ENCODE assay signal across 12 cellular contexts in the genomic region with DNA sequence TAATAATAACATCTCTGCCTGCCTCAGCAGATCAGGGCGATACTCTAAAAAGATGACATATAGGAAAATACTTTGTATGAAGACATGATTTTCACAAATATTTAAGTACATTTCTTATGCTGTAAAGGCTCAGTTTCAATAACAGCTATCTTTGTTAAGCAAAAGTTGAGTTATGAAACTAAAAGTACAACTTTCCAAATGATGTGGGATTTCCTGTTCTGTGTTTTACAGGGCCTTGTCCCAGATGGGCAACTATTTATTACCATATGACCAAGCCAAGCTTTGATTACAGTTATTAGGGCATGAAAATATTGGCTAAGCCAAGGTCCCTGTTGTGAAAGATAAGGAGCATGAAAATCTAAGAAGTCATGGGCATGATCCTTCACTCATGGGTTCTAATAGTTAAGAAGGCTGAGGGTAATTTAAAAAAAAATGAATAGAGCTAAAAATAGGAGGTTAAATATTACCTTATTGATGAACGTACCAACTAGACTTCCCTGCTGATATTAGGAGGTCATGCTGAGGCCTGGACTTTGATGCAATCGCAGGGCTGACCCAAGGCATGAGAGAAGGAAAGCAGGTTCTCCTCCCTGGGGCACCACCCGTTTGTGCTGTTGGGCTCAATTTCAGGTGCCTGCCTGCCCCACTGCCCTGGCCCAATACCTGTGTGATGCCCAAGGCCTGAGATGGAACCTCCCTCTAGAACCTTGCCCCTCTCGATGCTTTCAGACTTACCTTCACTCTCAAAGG.
DNase-seq lines count a peak whose midpoint lies in the region; ATAC-seq, FAIRE-seq and TF ChIP-seq lines count a peak whose summit lies in the region.
"Had no signal": no experiment of that assay in that cellular context is flagged by ENCODE, and none has a peak within 500 bp of the region (broad histone marks: within the 10 kb centered on the region; RNA-seq: fewer than 3 reads in every experiment).

No MANE protein-coding gene starts in this region.

- H3K79me2 ChIP-seq in HepG2 (ENCODE audit: insufficient read depth, low read length) (no peaks in the 10 kb centered on the region), Loucy (ENCODE audit: insufficient read depth, low read length) (no peaks in the 10 kb centered on the region)

- peak overlapping the region in 1 of 2 donors; percentile 40 for H3K27ac ChIP-seq in liver (ENCODE audit: low read depth in 1 of 2, low read length in 2 of 2)
- no peak overlapping the region for H3K27ac ChIP-seq in HepG2 (ENCODE audit: extremely low read length, insufficient read depth, low read length)
- H3K27ac ChIP-seq in upper lobe of right lung: no peak overlapping the region
- no peak overlapping the region for H3K27ac ChIP-seq in suprapubic skin

- H3K4me3 ChIP-seq in liver (ENCODE audit: low read depth in 1 of 3, low read length in 3 of 3): no peak overlapping the region
- no peak overlapping the region for H3K4me3 ChIP-seq in HepG2 (replicated peaks in 1 of 3; ENCODE audit: insufficient read depth in 1 of 3, low read depth in 2 of 3, low read length in 3 of 3)
- H3K4me3 ChIP-seq in Loucy (ENCODE audit: low read length, poor library complexity, severe bottlenecking): no peak overlapping the region
- no peak overlapping the region for H3K4me3 ChIP-seq in upper lobe of right lung
- H3K4me3 ChIP-seq in suprapubic skin: no peak overlapping the region

- BruUV-seq in HepG2 (replicated peaks; lab: Mats Ljungman, UMichigan): no TSS peak

- DNase-seq in HepG2 (ENCODE audit: low spot score) (no peak), upper lobe of right lung (no peak), suprapubic skin (ENCODE audit: low spot score in 2 of 2) (no peak), anterior cingulate cortex (lab: John Stamatoyannopoulos, UW) (no peak), OCI-M2 (lab: John Stamatoyannopoulos, UW; ENCODE audit: unreplicated experiment) (no peak)
- DNase-seq: activated gamma-delta T cell treated with Interleukin-2 at 50 U/mL for 16 hours, BE2C, NCI-H2227 treated with DMSO at 0.1 percent for 48 hours had no signal

- WGBS in liver: 43% methylated on average over 5 of the region's 5 CpGs
- 32% methylated on average over 4 of the region's 5 CpGs for WGBS in HepG2 (ENCODE audit: low lambda C conversion rate)
- 69% methylated on average over 5 of the region's 5 CpGs for WGBS in suprapubic skin

- CTCF ChIA-PET in HepG2 (lab: Yijun Ruan, JAX; ENCODE audit: low intra/inter-chr PET ratio, low total read pairs): no interaction called here

- H3K27me3 ChIP-seq in liver (ENCODE audit: control insufficient read depth in 4 of 4, insufficient read depth in 4 of 4, low read length in 3 of 4): no peaks in the 10 kb centered on the region
- H3K27me3 ChIP-seq in HepG2 (ENCODE audit: control insufficient read depth in 1 of 2, insufficient read depth in 2 of 2, low read length in 2 of 2): 0 out of 5 replicates have a peak, but pooled peaks cover 0 to 7% of the 10 kb centered on the region in 2 experiments
- no peaks in the 10 kb centered on the region for H3K27me3 ChIP-seq in Loucy (ENCODE audit: insufficient read depth, low read length, poor library complexity, severe bottlenecking)
- no peaks in the 10 kb centered on the region for H3K27me3 ChIP-seq in upper lobe of right lung
- H3K27me3 ChIP-seq in suprapubic skin: no peaks in the 10 kb centered on the region

- FAIRE-seq in HepG2 (lab: Jason Lieb, UNC): no peak
- FAIRE-seq: keratinocyte had no signal

- no peak overlapping the region for H3K9ac ChIP-seq in liver (ENCODE audit: low read depth in 1 of 2, low read length in 2 of 2)
- no peak overlapping the region for H3K9ac ChIP-seq in HepG2 (ENCODE audit: insufficient read depth, low read depth, low read length)
- H3K9ac ChIP-seq in Loucy (ENCODE audit: low read depth, low read length, poor library complexity, severe bottlenecking): no peak overlapping the region

- TF ChIP-seq POLR2A in HepG2 (IDR thresholded peaks at IDR 0.05; ENCODE audit: insufficient read depth in 1 of 2, low read depth in 2 of 2, low read length in 2 of 2) (no peak), suprapubic skin (IDR thresholded peaks at IDR 0.05) (no peak)

- no peak for TF ChIP-seq CTCF in liver (IDR thresholded peaks at IDR 0.05; ENCODE audit: low read depth, low read length, missing input control)
- no peak for TF ChIP-seq CTCF in HepG2 (CRISPR knock-in tag; IDR thresholded peaks at IDR 0.05)
- TF ChIP-seq CTCF in Loucy (conservative IDR thresholded peaks at IDR 0.05; ENCODE audit: low read length): no peak
- no peak for TF ChIP-seq CTCF in upper lobe of right lung (IDR thresholded peaks at IDR 0.05)
- no peak for TF ChIP-seq CTCF in suprapubic skin (IDR thresholded peaks at IDR 0.05)

- TF ChIP-seq RAD21 in liver (IDR thresholded peaks at IDR 0.05): peak in 1 of 2 donors; percentile 45
- no peak for TF ChIP-seq RAD21 in HepG2 (CRISPR knock-in tag; IDR thresholded peaks at IDR 0.05)

- in situ Hi-C loops in HepG2 (cut with HindIII; ENCODE audit: extremely low pct_ligation_motif_present, low pct_unique_long_range_greater_than_20kb): no loop called here

- H3K4me1 ChIP-seq in liver (ENCODE audit: control insufficient read depth in 4 of 4, insufficient read depth in 4 of 4, low read length in 3 of 4): peaks cover 10 to 55% (median 41%) of the 10 kb centered on the region in 4 donors
- H3K4me1 ChIP-seq in HepG2 (ENCODE audit: insufficient read depth, low read length): peaks cover 18% of the 10 kb centered on the region; the same call in 1 of the 2 replicates
- peaks cover 14% of the 10 kb centered on the region for H3K4me1 ChIP-seq in Loucy (ENCODE audit: insufficient read depth, low read length, poor library complexity, severe bottlenecking)
- peaks cover 9% of the 10 kb centered on the region for H3K4me1 ChIP-seq in upper lobe of right lung
- H3K4me1 ChIP-seq in suprapubic skin: peaks cover 26% of the 10 kb centered on the region
- H3K4me1 ChIP-seq: BE2C had no signal

- H4K20me1 ChIP-seq in HepG2 (ENCODE audit: insufficient read depth, low read length): no peaks in the 10 kb centered on the region
- H4K20me1 ChIP-seq in Loucy (ENCODE audit: insufficient read depth, low read length, poor library complexity, severe bottlenecking): no peaks in the 10 kb centered on the region

- H3K9me3 ChIP-seq in liver (ENCODE audit: control insufficient read depth in 4 of 4, low read length in 3 of 4) (no peaks in the 10 kb centered on the region), HepG2 (ENCODE audit: low read length) (no peaks in the 10 kb centered on the region), Loucy (ENCODE audit: insufficient read depth, low read depth, low read length) (no peaks in the 10 kb centered on the region), upper lobe of right lung (no peaks in the 10 kb centered on the region), suprapubic skin (no peaks in the 10 kb centered on the region)
- H3K9me3 ChIP-seq: BE2C had no signal

- H3K36me3 ChIP-seq in liver (ENCODE audit: control insufficient read depth in 4 of 4, insufficient read depth in 3 of 4, low read depth in 1 of 4, low read length in 3 of 4): no peaks in the 10 kb centered on the region
- H3K36me3 ChIP-seq in HepG2 (replicated peaks in 1 of 2; ENCODE audit: control insufficient read depth in 1 of 2, insufficient read depth in 2 of 2, low read length in 2 of 2): no peaks in the 10 kb centered on the region
- no peaks in the 10 kb centered on the region for H3K36me3 ChIP-seq in Loucy (ENCODE audit: insufficient read depth, low read length)
- no peaks in the 10 kb centered on the region for H3K36me3 ChIP-seq in upper lobe of right lung
- no peaks in the 10 kb centered on the region for H3K36me3 ChIP-seq in suprapubic skin
- H3K36me3 ChIP-seq: BE2C had no signal

- no peak overlapping the region for H2AFZ ChIP-seq in HepG2 (ENCODE audit: low read length)
- H2AFZ ChIP-seq in Loucy (ENCODE audit: low read length): no peak overlapping the region

- ATAC-seq in HepG2 (no peak), GM21825 (IDR thresholded peaks at IDR 0.05; ENCODE audit: unreplicated experiment) (peak; percentile 45), upper lobe of right lung (peak; percentile 33)

- H3F3A ChIP-seq in Loucy (ENCODE audit: low read depth): no peaks in the 10 kb centered on the region

- H3K4me2 ChIP-seq in HepG2 (ENCODE audit: low read depth, low read length) (no peak overlapping the region), Loucy (ENCODE audit: low read depth, low read length, poor library complexity, severe bottlenecking) (peak overlapping the region; percentile 7)

- H3K9me2 ChIP-seq in Loucy (replicated peaks; ENCODE audit: low read depth, low read length): no peaks in the 10 kb centered on the region

- POLR2A ChIA-PET in HepG2 (lab: Yijun Ruan, JAX): no interaction called here

- intact Hi-C loops in HepG2 (cut with micrococcal nuclease; ENCODE audit: unreplicated experiment): no loop called here
- intact Hi-C loops in upper lobe of right lung (cut with DNase I): no loop called here

- TF ChIP-seq EP300 in HepG2 (IDR thresholded peaks at IDR 0.05; ENCODE audit: low read depth in 2 of 2, low read length in 2 of 2): no peak
- TF ChIP-seq EP300 in HepG2 (CRISPR knock-in tag; IDR thresholded peaks at IDR 0.05; ENCODE audit: borderline replicate concordance): no peak
- TF ChIP-seq EP300 in suprapubic skin (IDR thresholded peaks at IDR 0.05): no peak

TF ChIP-seq in liver, 16 proteins besides CTCF, POLR2A, EP300 and RAD21 (continues in another document):
- no peak for TF ChIP-seq GABPA (IDR thresholded peaks at IDR 0.05 in 1 of 2, conservative IDR thresholded peaks at IDR 0.05 in 1 of 2)
- TF ChIP-seq SP1 (IDR thresholded peaks at IDR 0.05): peak; percentile 80
- TF ChIP-seq, protein P1, sequence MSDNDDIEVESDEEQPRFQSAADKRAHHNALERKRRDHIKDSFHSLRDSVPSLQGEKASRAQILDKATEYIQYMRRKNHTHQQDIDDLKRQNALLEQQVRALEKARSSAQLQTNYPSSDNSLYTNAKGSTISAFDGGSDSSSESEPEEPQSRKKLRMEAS (IDR thresholded peaks at IDR 0.05): no peak
- TF ChIP-seq HNF4A (conservative IDR thresholded peaks at IDR 0.05): peak; percentile 77 to 79

TF ChIP-seq in HepG2, 621 proteins besides CTCF, POLR2A, EP300 and RAD21 (continues in another document):
- no peak for TF ChIP-seq KLF15 (CRISPR knock-in tag; IDR thresholded peaks at IDR 0.05; ENCODE audit: borderline replicate concordance)
- no peak for TF ChIP-seq FOXO1 (CRISPR knock-in tag; IDR thresholded peaks at IDR 0.05)
- TF ChIP-seq PRMT3 (CRISPR knock-in tag; IDR thresholded peaks at IDR 0.05; ENCODE audit: borderline replicate concordance, low read depth): no peak
- no peak for TF ChIP-seq ZNF24 (IDR thresholded peaks at IDR 0.05)
- TF ChIP-seq, protein P2, sequence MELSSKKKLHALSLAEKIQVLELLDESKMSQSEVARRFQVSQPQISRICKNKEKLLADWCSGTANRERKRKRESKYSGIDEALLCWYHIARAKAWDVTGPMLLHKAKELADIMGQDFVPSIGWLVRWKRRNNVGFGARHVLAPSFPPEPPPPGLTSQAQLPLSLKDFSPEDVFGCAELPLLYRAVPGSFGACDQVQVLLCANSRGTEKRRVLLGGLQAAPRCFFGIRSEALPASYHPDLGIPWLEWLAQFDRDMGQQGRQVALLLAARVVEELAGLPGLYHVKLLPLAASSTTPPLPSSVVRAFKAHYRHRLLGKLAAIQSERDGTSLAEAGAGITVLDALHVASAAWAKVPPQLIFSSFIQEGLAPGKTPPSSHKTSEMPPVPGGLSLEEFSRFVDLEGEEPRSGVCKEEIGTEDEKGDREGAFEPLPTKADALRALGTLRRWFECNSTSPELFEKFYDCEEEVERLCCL (CRISPR knock-in tag; IDR thresholded peaks at IDR 0.05; ENCODE audit: borderline replicate concordance): no peak
